10 cellular contexts compared by ENCODE assay signal in genomic region chr4:152697284-152698011, GRCh38. TPM values are rescaled to one million over a fixed set of nuclear protein-coding genes. Genes with fewer than 3 reads are reported as not detected.
DNase-seq lines count a peak whose midpoint lies in the region; ATAC-seq, FAIRE-seq and TF ChIP-seq lines count a peak whose summit lies in the region.
"Had no signal": no experiment of that assay in that cellular context is flagged by ENCODE, and none has a peak within 500 bp of the region (broad histone marks: within the 10 kb centered on the region; RNA-seq: fewer than 3 reads in every experiment).

No MANE protein-coding gene starts in this region.

- no peak overlapping the region for H3K27ac Mint-ChIP-seq in activated T-cell treated with anti-CD3 and anti-CD28 coated beads, Interleukin-2, amount 50 U/mL, for 72 hours
- H3K27ac Mint-ChIP-seq: activated T-helper 2 cell treated with anti-CD3 and anti-CD28 coated beads, Interferon-gamma antibody, Interleukin-2, Interleukin-4, amounts not matched to agents 10 μg/mL and 5 μg/mL and 100 μg/mL, durations not matched to agents 14 hours and 24 hours and 36 hours had no signal

- H3K79me2 ChIP-seq in ACC112 (ENCODE audit: control insufficient read depth, insufficient read depth, low read length, unreplicated experiment), result no peaks in the 10 kb centered on the region
- H3K79me2 ChIP-seq in GM12878 (ENCODE audit: control insufficient read depth, insufficient read depth, low read length), result no peaks in the 10 kb centered on the region

- CTCF ChIA-PET in GM12878 (lab: Yijun Ruan, JAX), result interaction anchor here (1.0 to 3.9 kb wide), 12 partner anchors 9 to 297 kb away, joined by 3 to 35 read pairs (median 6); partner anchors contain the start of gene TMEM154

- H3K4me3 Mint-ChIP-seq in activated T-cell treated with anti-CD3 and anti-CD28 coated beads, Interleukin-2, amount 50 U/mL, for 72 hours, result peak overlapping the region in 1 of 2 donors; percentile 69

- peak overlapping the region; percentile 49 for H3K4me2 ChIP-seq in GM12878 (ENCODE audit: control insufficient read depth, insufficient read depth)

- peaks cover 13% of the 10 kb centered on the region for H3K4me1 Mint-ChIP-seq in activated T-cell treated with anti-CD3 and anti-CD28 coated beads, Interleukin-2, amount 50 U/mL, for 72 hours (ENCODE audit: low read depth)

- no peak for TF ChIP-seq RAD21 in GM12878 (IDR thresholded peaks at IDR 0.05; ENCODE audit: insufficient read depth, low read depth, low read length)

- ATAC-seq in GM19395 (IDR thresholded peaks at IDR 0.05; ENCODE audit: unreplicated experiment), result peak; percentile 23
- peak; percentile 44 for ATAC-seq in HG03103 (IDR thresholded peaks at IDR 0.05; ENCODE audit: low read depth, unreplicated experiment)
- ATAC-seq in GM12878, result peak; percentile 55
- no peak for ATAC-seq in activated T-cell treated with anti-CD3 and anti-CD28 coated beads, Interleukin-2, amount 50 U/mL, for 72 hours (replicated peaks in 1 of 2)

- H3K36me3 ChIP-seq in ACC112 (ENCODE audit: insufficient read depth, low read length) (no peaks in the 10 kb centered on the region), GM12878 (ENCODE audit: control insufficient read depth in 2 of 2, insufficient read depth in 2 of 2, low read length in 1 of 2) (no peaks in the 10 kb centered on the region)

- no peak for TF ChIP-seq EP300 in GM12878 (IDR thresholded peaks at IDR 0.05; ENCODE audit: borderline replicate concordance in 1 of 2, control insufficient read depth in 1 of 2, low read depth in 2 of 2, low read length in 2 of 2)

- RAD21 ChIA-PET in GM12878 (lab: Charles Lee; ENCODE audit: unreplicated experiment), result interaction anchor here (0.8 to 3.8 kb wide), 11 partner anchors 11 to 237 kb away, joined by 3 to 45 read pairs (median 6); partner anchors contain the start of genes ARFIP1, TIGD4 and TMEM154

- no peak for FAIRE-seq in GM12878 (lab: Jason Lieb, UNC)
- no peak for FAIRE-seq in HTR-8/SVneo (lab: Jason Lieb, UNC)

- WGBS in GM12878 (ENCODE audit: insufficient coverage, insufficient replicate concordance, low lambda C conversion rate, missing lambda C conversion rate), result 24% methylated on average over 3 of the region's 3 CpGs

- in situ Hi-C loops in GM12878 (cut with MboI), result no loop called here

- H3K9me3 Mint-ChIP-seq in activated T-cell treated with anti-CD3 and anti-CD28 coated beads, Interleukin-2, amount 50 U/mL, for 72 hours, result no peaks in the 10 kb centered on the region
- H3K9me3 Mint-ChIP-seq: activated T-helper 2 cell treated with anti-CD3 and anti-CD28 coated beads, Interferon-gamma antibody, Interleukin-2, Interleukin-4, amounts not matched to agents 10 μg/mL and 5 μg/mL and 100 μg/mL, durations not matched to agents 14 hours and 24 hours and 36 hours had no signal

- H3K4me3 ChIP-seq in ACC112 (ENCODE audit: low read depth, low read length), result no peak overlapping the region
- no peak overlapping the region for H3K4me3 ChIP-seq in GM12878

- SMC1A ChIA-PET in GM12878 (lab: Charles Lee; ENCODE audit: uncharacterized antibody, unreplicated experiment), result interaction anchor here (0.8 to 3.9 kb wide), 18 partner anchors 9 to 196 kb away, joined by 3 to 63 read pairs (median 6); partner anchors contain the start of gene TMEM154

- H3K4me1 ChIP-seq in ACC112 (ENCODE audit: control insufficient read depth, insufficient read depth, low read length, unreplicated experiment) (no peaks in the 10 kb centered on the region), GM12878 (ENCODE audit: control insufficient read depth, insufficient read depth, low read length) (peaks cover 20% of the 10 kb centered on the region)

- no peaks in the 10 kb centered on the region for H3K36me3 Mint-ChIP-seq in activated T-cell treated with anti-CD3 and anti-CD28 coated beads, Interleukin-2, amount 50 U/mL, for 72 hours (ENCODE audit: insufficient read depth in 2 of 2)

- TSS peak; percentile 90 for BruUV-seq in GM12878 (replicated peaks; lab: Mats Ljungman, UMichigan)

- TF ChIP-seq CTCF in GM12878 (IDR thresholded peaks at IDR 0.05 in 2 of 3, conservative IDR thresholded peaks at IDR 0.05 in 1 of 3; ENCODE audit: control insufficient read depth in 2 of 3, extremely low read depth in 1 of 3, insufficient read depth in 1 of 3, low read depth in 3 of 3, low read length in 3 of 3), result no peak

- no peaks in the 10 kb centered on the region for H4K20me1 ChIP-seq in GM12878 (ENCODE audit: control insufficient read depth, insufficient read depth)

- H3K27ac ChIP-seq in ACC112 (ENCODE audit: low read depth, low read length) (no peak overlapping the region), GM12878 (ENCODE audit: control insufficient read depth, insufficient read depth) (peak overlapping the region; percentile 71)

- TF ChIP-seq POLR2A in GM12878 (IDR thresholded peaks at IDR 0.05; ENCODE audit: low read depth, low read length), result no peak

- POLR2A ChIA-PET in GM12878 (lab: Charles Lee), result interaction anchor here (1.0 to 2.8 kb wide), 7 partner anchors 12 to 82 kb away, joined by 3 to 14 read pairs (median 4); partner anchors contain the start of genes ARFIP1 and TIGD4

- no peaks in the 10 kb centered on the region; the same call in 2 of the 3 replicates for H3K9me3 ChIP-seq in GM12878 (replicated peaks; ENCODE audit: control insufficient read depth, insufficient read depth, low read length)

- H3K9ac ChIP-seq in GM12878 (ENCODE audit: control insufficient read depth, insufficient read depth, low read length), result peak overlapping the region; percentile 24

- H3K27me3 ChIP-seq in ACC112 (ENCODE audit: insufficient read depth, low read length) (peaks cover 4% of the 10 kb centered on the region; the same call in 1 of the 2 replicates), GM12878 (replicated peaks in 1 of 2; ENCODE audit: control insufficient read depth in 2 of 2, insufficient read depth in 2 of 2, low read length in 1 of 2) (no peaks in the 10 kb centered on the region)

- peak overlapping the region; percentile 32 for H2AFZ ChIP-seq in ACC112 (ENCODE audit: low read length, unreplicated experiment)
- H2AFZ ChIP-seq in GM12878 (ENCODE audit: control insufficient read depth, low read depth, low read length), result peak overlapping the region; percentile 24

- intact Hi-C loops in GM12878 (cut with micrococcal nuclease; ENCODE audit: unreplicated experiment), result loop anchor here (1.0 to 2.0 kb wide), 4 partner anchors 34 to 145 kb away; no protein-coding TSS in a partner anchor

- no peaks in the 10 kb centered on the region for H3K27me3 Mint-ChIP-seq in activated T-cell treated with anti-CD3 and anti-CD28 coated beads, Interleukin-2, amount 50 U/mL, for 72 hours (ENCODE audit: low read depth)

- DNase-seq in GM12878 (ENCODE audit: low read depth, low spot score) (no peak), HTR-8/SVneo (ENCODE audit: insufficient read length, low spot score) (no peak), NCI-H1436 treated with DMSO at 0.1 percent for 48 hours (lab: John Stamatoyannopoulos, UW) (no peak), NCI-H2029 (lab: John Stamatoyannopoulos, UW) (no peak)
- DNase-seq in activated T-cell treated with anti-CD3 and anti-CD28 coated beads, Interleukin-2, amount 50 U/mL, for 72 hours, result no peak
- DNase-seq: NCI-H1930 had no signal

TF ChIP-seq in GM12878, 131 proteins besides CTCF, POLR2A, EP300 and RAD21 (continues in another document):
- TF ChIP-seq, protein P1, sequence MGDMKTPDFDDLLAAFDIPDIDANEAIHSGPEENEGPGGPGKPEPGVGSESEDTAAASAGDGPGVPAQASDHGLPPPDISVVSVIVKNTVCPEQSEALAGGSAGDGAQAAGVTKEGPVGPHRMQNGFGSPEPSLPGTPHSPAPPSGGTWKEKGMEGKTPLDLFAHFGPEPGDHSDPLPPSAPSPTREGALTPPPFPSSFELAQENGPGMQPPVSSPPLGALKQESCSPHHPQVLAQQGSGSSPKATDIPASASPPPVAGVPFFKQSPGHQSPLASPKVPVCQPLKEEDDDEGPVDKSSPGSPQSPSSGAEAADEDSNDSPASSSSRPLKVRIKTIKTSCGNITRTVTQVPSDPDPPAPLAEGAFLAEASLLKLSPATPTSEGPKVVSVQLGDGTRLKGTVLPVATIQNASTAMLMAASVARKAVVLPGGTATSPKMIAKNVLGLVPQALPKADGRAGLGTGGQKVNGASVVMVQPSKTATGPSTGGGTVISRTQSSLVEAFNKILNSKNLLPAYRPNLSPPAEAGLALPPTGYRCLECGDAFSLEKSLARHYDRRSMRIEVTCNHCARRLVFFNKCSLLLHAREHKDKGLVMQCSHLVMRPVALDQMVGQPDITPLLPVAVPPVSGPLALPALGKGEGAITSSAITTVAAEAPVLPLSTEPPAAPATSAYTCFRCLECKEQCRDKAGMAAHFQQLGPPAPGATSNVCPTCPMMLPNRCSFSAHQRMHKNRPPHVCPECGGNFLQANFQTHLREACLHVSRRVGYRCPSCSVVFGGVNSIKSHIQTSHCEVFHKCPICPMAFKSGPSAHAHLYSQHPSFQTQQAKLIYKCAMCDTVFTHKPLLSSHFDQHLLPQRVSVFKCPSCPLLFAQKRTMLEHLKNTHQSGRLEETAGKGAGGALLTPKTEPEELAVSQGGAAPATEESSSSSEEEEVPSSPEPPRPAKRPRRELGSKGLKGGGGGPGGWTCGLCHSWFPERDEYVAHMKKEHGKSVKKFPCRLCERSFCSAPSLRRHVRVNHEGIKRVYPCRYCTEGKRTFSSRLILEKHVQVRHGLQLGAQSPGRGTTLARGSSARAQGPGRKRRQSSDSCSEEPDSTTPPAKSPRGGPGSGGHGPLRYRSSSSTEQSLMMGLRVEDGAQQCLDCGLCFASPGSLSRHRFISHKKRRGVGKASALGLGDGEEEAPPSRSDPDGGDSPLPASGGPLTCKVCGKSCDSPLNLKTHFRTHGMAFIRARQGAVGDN (IDR thresholded peaks at IDR 0.05), result 0 out of 2 replicates have a peak, but pooled peaks have one; percentile 42

RNA-seq across cellular contexts. Expression of gene TMEM154, which starts 17.7 kb away (rescaled TPM):
- total RNA-seq in GM12878 (2013; cell fraction: nucleolus; rRNA removed), result 30.9 and 31.7 TPM in 2 replicates
- 18.8 and 23.4 TPM in 2 replicates for total RNA-seq in GM12878 (2014; rRNA removed)
- 22.7 and 23.7 TPM in 2 replicates for total RNA-seq in GM12878 (2014; rRNA removed; fragmentation: Illumina TruSeq; extraction: Trizol)
- total RNA-seq in GM12878 (2021), result 41.4 and 42.3 TPM in 2 replicates
- 4.3 TPM for polyA plus RNA-seq in GM12878 (2011; ENCODE audit: low read depth)
- 5.1 and 8.5 TPM in 2 replicates for polyA plus RNA-seq in GM12878 (2011; rRNA removed)
- 2.9 and 3.0 TPM in 2 replicates for polyA plus RNA-seq in GM12878 (2011; cell fraction: cytosol; rRNA removed)
- polyA plus RNA-seq in GM12878 (2011; cell fraction: nucleus; rRNA removed), result 2.9 and 3.5 TPM in 2 replicates
- 8.9 and 12.0 TPM in 2 replicates for polyA plus RNA-seq in GM12878 (2012)
- 17.5 and 36.2 TPM in 2 replicates for polyA plus RNA-seq in GM12878 (2014; fragmentation: Illumina TruSeq; extraction: Trizol)
- polyA plus RNA-seq in GM12878 (2014; fragmentation: Nextera tagmentation; extraction: Ambion mirVana), result 10 to 100 TPM in 1 of 2 experiments, 1 to 10 TPM in 1; 9.3 to 17.6 TPM
- 14.5 and 16.2 TPM in 2 replicates for polyA plus RNA-seq in GM12878 (2014; rRNA removed)
- 10 to 100 TPM; 26.5 to 32.3 TPM for polyA plus RNA-seq in GM12878 (2016; fragmentation: Nextera tagmentation; extraction: Ambion mirVana)
- polyA minus RNA-seq in GM12878 (2011; rRNA and poly(A)+ RNA removed), result 8.7 and 11.3 TPM in 2 replicates
- 2.1 and 2.4 TPM in 2 replicates for polyA minus RNA-seq in GM12878 (2011; cell fraction: cytosol; rRNA and poly(A)+ RNA removed)
- 4.4 and 6.9 TPM in 2 replicates for polyA minus RNA-seq in GM12878 (2011; cell fraction: nucleus; rRNA and poly(A)+ RNA removed)
- total RNA-seq in activated T-cell treated with anti-CD3 and anti-CD28 coated beads, Interleukin-2, amount 50 U/mL, for 72 hours, result 10 to 100 TPM; 16.8 to 22.0 TPM

Comparison
In these comparisons a context has a peak if more than half of its experiments do, and no peak if none do; other contexts are left out.
1. ATAC-seq: peak in GM19395 (single experiment), HG03103 (single experiment) and GM12878 (single experiment); none in activated T-cell treated with anti-CD3 and anti-CD28 coated beads, Interleukin-2, amount 50 U/mL, for 72 hours (0 of 2).